In the genomic region with DNA sequence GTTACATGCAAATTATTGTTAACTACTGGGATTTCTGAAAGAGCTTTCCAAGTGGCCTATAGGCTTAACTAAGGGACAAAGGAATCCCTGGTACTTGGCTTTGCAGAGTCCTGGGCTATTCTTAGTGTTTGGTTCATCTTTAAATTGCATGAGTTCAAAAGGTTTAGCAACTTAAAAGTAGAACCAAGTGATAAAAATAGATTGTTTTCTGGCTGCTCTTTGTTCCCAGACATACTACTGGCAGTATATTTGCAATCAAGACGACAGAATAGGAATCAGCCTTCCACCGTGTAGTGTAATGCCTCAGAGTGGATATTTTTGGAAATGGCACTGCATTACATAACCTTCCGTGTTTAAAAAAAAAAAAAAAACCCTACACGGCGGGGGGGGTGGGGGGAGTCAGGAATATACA, we compare ENCODE assay signal across 1 cellular context.
A peak's percentile ranks its signal among the peaks of the same experiment; 100 is the strongest.
TF ChIP-seq lines count a peak whose summit lies in the region.

No MANE protein-coding gene starts in this region.

TF ChIP-seq in GM12878, 131 proteins besides CTCF, POLR2A, EP300 and RAD21 (continued from another document):
- TF ChIP-seq, protein P1, sequence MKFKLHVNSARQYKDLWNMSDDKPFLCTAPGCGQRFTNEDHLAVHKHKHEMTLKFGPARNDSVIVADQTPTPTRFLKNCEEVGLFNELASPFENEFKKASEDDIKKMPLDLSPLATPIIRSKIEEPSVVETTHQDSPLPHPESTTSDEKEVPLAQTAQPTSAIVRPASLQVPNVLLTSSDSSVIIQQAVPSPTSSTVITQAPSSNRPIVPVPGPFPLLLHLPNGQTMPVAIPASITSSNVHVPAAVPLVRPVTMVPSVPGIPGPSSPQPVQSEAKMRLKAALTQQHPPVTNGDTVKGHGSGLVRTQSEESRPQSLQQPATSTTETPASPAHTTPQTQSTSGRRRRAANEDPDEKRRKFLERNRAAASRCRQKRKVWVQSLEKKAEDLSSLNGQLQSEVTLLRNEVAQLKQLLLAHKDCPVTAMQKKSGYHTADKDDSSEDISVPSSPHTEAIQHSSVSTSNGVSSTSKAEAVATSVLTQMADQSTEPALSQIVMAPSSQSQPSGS (IDR thresholded peaks at IDR 0.05; ENCODE audit: low read length), result peak; percentile 89
- TF ChIP-seq, protein P2, sequence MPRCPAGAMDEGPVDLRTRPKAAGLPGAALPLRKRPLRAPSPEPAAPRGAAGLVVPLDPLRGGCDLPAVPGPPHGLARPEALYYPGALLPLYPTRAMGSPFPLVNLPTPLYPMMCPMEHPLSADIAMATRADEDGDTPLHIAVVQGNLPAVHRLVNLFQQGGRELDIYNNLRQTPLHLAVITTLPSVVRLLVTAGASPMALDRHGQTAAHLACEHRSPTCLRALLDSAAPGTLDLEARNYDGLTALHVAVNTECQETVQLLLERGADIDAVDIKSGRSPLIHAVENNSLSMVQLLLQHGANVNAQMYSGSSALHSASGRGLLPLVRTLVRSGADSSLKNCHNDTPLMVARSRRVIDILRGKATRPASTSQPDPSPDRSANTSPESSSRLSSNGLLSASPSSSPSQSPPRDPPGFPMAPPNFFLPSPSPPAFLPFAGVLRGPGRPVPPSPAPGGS (IDR thresholded peaks at IDR 0.05; ENCODE audit: borderline replicate concordance, insufficient read depth, low read depth, low read length, poor library complexity, severe bottlenecking), result no peak
- TF ChIP-seq RFX5 (IDR thresholded peaks at IDR 0.05; ENCODE audit: low read depth, low read length) (no peak), CHD1 (IDR thresholded peaks at IDR 0.05; ENCODE audit: low read depth, low read length) (no peak), HCFC1 (IDR thresholded peaks at IDR 0.05; ENCODE audit: low read length) (no peak), RCOR1 (conservative IDR thresholded peaks at IDR 0.05; ENCODE audit: low read depth, low read length) (no peak), NR2C2 (IDR thresholded peaks at IDR 0.05; ENCODE audit: borderline replicate concordance, control insufficient read depth, insufficient read length, low read depth) (no peak), CREB1 (IDR thresholded peaks at IDR 0.05; ENCODE audit: low read depth) (0 out of 2 replicates have a peak, but pooled peaks have one; percentile 21), SIN3A (IDR thresholded peaks at IDR 0.05; ENCODE audit: low read depth, low read length) (no peak), FOXM1 (IDR thresholded peaks at IDR 0.05; ENCODE audit: low read depth, low read length) (no peak), RUNX3 (IDR thresholded peaks at IDR 0.05; ENCODE audit: low read length) (peak; percentile 0; the same call in 1 of the 2 replicates), PAX8 (IDR thresholded peaks at IDR 0.05) (no peak), ESRRA (IDR thresholded peaks at IDR 0.05; ENCODE audit: low read length) (no peak), HDGF (IDR thresholded peaks at IDR 0.05) (no peak), ZNF217 (IDR thresholded peaks at IDR 0.05) (no peak), TARDBP (IDR thresholded peaks at IDR 0.05; ENCODE audit: borderline replicate concordance) (no peak), KDM1A (IDR thresholded peaks at IDR 0.05; ENCODE audit: borderline replicate concordance) (no peak), MXI1 (IDR thresholded peaks at IDR 0.05; ENCODE audit: low read depth, low read length) (no peak), MYC (IDR thresholded peaks at IDR 0.05; ENCODE audit: insufficient read depth, insufficient read length, insufficient replicate concordance, low read length, severe bottlenecking) (no peak)
